20 cellular contexts compared by ENCODE assay signal in the genomic region with DNA sequence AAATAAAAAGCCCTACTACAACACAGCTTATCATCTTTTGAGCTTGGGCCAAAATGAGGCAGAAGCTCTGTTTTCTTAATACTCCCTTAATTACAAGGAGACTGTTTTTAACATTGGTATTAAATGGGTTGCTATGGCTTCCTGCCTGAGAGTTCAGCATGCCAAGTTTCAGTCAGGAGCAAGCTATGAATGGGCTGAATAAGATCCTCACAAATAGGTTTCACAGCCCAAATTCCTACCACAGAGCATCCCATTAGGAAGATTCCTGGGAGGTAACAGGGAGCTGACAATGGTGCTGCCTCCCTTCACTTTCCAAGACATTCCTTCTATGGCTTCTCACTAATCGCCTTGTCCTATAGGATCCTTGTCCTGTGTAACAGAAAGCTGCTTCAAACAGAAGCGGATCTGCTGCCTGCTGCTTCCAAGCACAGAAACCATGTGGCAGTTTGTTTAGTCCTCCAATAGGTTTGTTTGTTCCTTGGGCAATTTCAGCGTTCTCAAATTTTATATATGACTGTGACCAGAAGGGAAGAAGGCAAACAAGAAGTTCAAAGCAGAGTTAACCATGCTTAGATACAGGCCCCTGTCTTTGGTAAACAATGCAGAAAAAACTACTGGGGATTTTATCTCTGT.
DNase-seq lines count a peak whose midpoint lies in the region; ATAC-seq, FAIRE-seq and TF ChIP-seq lines count a peak whose summit lies in the region.
"Had no signal": no experiment of that assay in that cellular context is flagged by ENCODE, and none has a peak within 500 bp of the region (broad histone marks: within the 10 kb centered on the region; RNA-seq: fewer than 3 reads in every experiment).

No MANE protein-coding gene starts in this region.

- H3K9me3 ChIP-seq in endothelial cell of umbilical vein (replicated peaks; ENCODE audit: control insufficient read depth, insufficient read depth, low read length): no peaks in the 10 kb centered on the region
- H3K9me3 ChIP-seq: esophagus squamous epithelium, stomach had no signal

- no peaks in the 10 kb centered on the region for H3K27me3 ChIP-seq in KMS-11 (ENCODE audit: insufficient read depth, low read depth)
- peaks cover 0 to 2% of the 10 kb centered on the region in 2 experiments for H3K27me3 ChIP-seq in endothelial cell of umbilical vein (ENCODE audit: control insufficient read depth in 2 of 2, insufficient read depth in 2 of 2, low read length in 2 of 2)
- H3K27me3 ChIP-seq: esophagus squamous epithelium, stomach had no signal

- H3K9me1 ChIP-seq in endothelial cell of umbilical vein (replicated peaks; ENCODE audit: control insufficient read depth, extremely low read depth, insufficient read depth, low read length): no peaks in the 10 kb centered on the region

- no peak for FAIRE-seq in endothelial cell of umbilical vein (lab: Jason Lieb, UNC)
- FAIRE-seq: colon had no signal

- no peaks in the 10 kb centered on the region for H3K4me1 Mint-ChIP-seq in activated CD4-positive, alpha-beta memory T cell treated with anti-CD3 and anti-CD28 coated beads, Interleukin-2, amount 10 ng/mL, durations not matched to agents 7 days and 5 days

- no peak overlapping the region for H3K27ac Mint-ChIP-seq in activated CD4-positive, alpha-beta memory T cell treated with anti-CD3 and anti-CD28 coated beads, Interleukin-2, amount 10 ng/mL, durations not matched to agents 7 days and 5 days
- H3K27ac Mint-ChIP-seq: activated CD4-positive, alpha-beta memory T cell treated with anti-CD3 and anti-CD28 coated beads for 36 hours; activated T-helper 2 cell treated with anti-CD3 and anti-CD28 coated beads, Interferon-gamma antibody, Interleukin-2, Interleukin-4, amounts not matched to agents 10 μg/mL and 5 μg/mL and 100 μg/mL, durations not matched to agents 14 hours and 24 hours and 36 hours had no signal

- POLR2A ChIA-PET in endothelial cell of umbilical vein (lab: Charles Lee): no interaction called here
- POLR2A ChIA-PET in activated CD4-positive, alpha-beta memory T cell treated with anti-CD3 and anti-CD28 coated beads, Interleukin-2, amount 10 ng/mL, durations not matched to agents 7 days and 5 days (lab: Charles Lee): no interaction called here

- no peak for TF ChIP-seq CTCF in KMS-11 (conservative IDR thresholded peaks at IDR 0.05; ENCODE audit: low read depth, low read length)
- no peak for TF ChIP-seq CTCF in endothelial cell of umbilical vein (IDR thresholded peaks at IDR 0.05; ENCODE audit: extremely low read depth in 1 of 2, insufficient read depth in 1 of 2, low read depth in 1 of 2, low read length in 2 of 2)

- H3K27me3 Mint-ChIP-seq in activated CD4-positive, alpha-beta memory T cell treated with anti-CD3 and anti-CD28 coated beads, Interleukin-2, amount 10 ng/mL, durations not matched to agents 7 days and 5 days: no peaks in the 10 kb centered on the region

- H4K20me1 ChIP-seq in KMS-11 (ENCODE audit: insufficient read depth) (no peaks in the 10 kb centered on the region), endothelial cell of umbilical vein (replicated peaks; ENCODE audit: control insufficient read depth, extremely low read depth, insufficient read depth, low read length) (no peaks in the 10 kb centered on the region)

- H3K9me3 Mint-ChIP-seq in activated CD4-positive, alpha-beta memory T cell treated with anti-CD3 and anti-CD28 coated beads, Interleukin-2, amount 10 ng/mL, durations not matched to agents 7 days and 5 days: peaks cover 2% of the 10 kb centered on the region
- H3K9me3 Mint-ChIP-seq: activated CD4-positive, alpha-beta memory T cell treated with anti-CD3 and anti-CD28 coated beads for 36 hours; activated T-helper 2 cell treated with anti-CD3 and anti-CD28 coated beads, Interferon-gamma antibody, Interleukin-2, Interleukin-4, amounts not matched to agents 10 μg/mL and 5 μg/mL and 100 μg/mL, durations not matched to agents 14 hours and 24 hours and 36 hours had no signal

- H3K4me1 ChIP-seq in KMS-11 (ENCODE audit: low read depth, poor library complexity, severe bottlenecking): peaks cover 67% of the 10 kb centered on the region
- no peaks in the 10 kb centered on the region for H3K4me1 ChIP-seq in endothelial cell of umbilical vein (ENCODE audit: control insufficient read depth, extremely low read depth, insufficient read depth, low read length)

- no peaks in the 10 kb centered on the region for H3K36me3 Mint-ChIP-seq in activated CD4-positive, alpha-beta memory T cell treated with anti-CD3 and anti-CD28 coated beads, Interleukin-2, amount 10 ng/mL, durations not matched to agents 7 days and 5 days (ENCODE audit: low read depth)
- H3K36me3 Mint-ChIP-seq: activated CD4-positive, alpha-beta memory T cell treated with anti-CD3 and anti-CD28 coated beads for 36 hours; memory B cell had no signal

- intact Hi-C loops in endothelial cell of umbilical vein (cut with micrococcal nuclease): no loop called here

- dilution Hi-C loops in endothelial cell of umbilical vein (cut with MboI; ENCODE audit: extremely low pct_ligation_motif_present, low sequenced_read_pairs): no loop called here

- CTCF ChIA-PET in endothelial cell of umbilical vein (lab: Charles Lee): no interaction called here
- CTCF ChIA-PET in activated CD4-positive, alpha-beta memory T cell treated with anti-CD3 and anti-CD28 coated beads, Interleukin-2, amount 10 ng/mL, durations not matched to agents 7 days and 5 days (lab: Charles Lee): no interaction called here

- H3K36me3 ChIP-seq in KMS-11 (ENCODE audit: insufficient read depth): no peaks in the 10 kb centered on the region
- H3K36me3 ChIP-seq in endothelial cell of umbilical vein (ENCODE audit: control insufficient read depth in 2 of 2, extremely low read depth in 1 of 2, insufficient read depth in 2 of 2, low read length in 2 of 2): no peaks in the 10 kb centered on the region
- H3K36me3 ChIP-seq: esophagus squamous epithelium, stomach had no signal

- no peak for ATAC-seq in GM18868 (IDR thresholded peaks at IDR 0.05; ENCODE audit: unreplicated experiment)

- H3K4me2 ChIP-seq in KMS-11: peak overlapping the region; percentile 71
- H3K4me2 ChIP-seq in endothelial cell of umbilical vein (ENCODE audit: insufficient read depth, low read length): no peak overlapping the region
- H3K4me2 ChIP-seq: smooth muscle cell had no signal

- no peak for TF ChIP-seq POLR2A in endothelial cell of umbilical vein (IDR thresholded peaks at IDR 0.05; ENCODE audit: low read depth, low read length)

- H3K4me3 Mint-ChIP-seq in activated CD4-positive, alpha-beta memory T cell treated with anti-CD3 and anti-CD28 coated beads, Interleukin-2, amount 10 ng/mL, durations not matched to agents 7 days and 5 days: no peak overlapping the region
- H3K4me3 Mint-ChIP-seq: activated CD4-positive, alpha-beta memory T cell treated with anti-CD3 and anti-CD28 coated beads for 36 hours; memory B cell had no signal

- peak; percentile 40 for DNase-seq in Ammon's horn (ENCODE audit: low spot score)
- peak; percentile 12 for DNase-seq in endothelial cell of umbilical vein (ENCODE audit: low read depth, low spot score)
- peak; percentile 27 for DNase-seq in left kidney (ENCODE audit: low read depth, low spot score)
- DNase-seq in activated CD4-positive, alpha-beta memory T cell treated with anti-CD3 and anti-CD28 coated beads, Interleukin-2, amount 10 ng/mL, durations not matched to agents 7 days and 5 days: no peak
- DNase-seq in NCI-H774 (lab: John Stamatoyannopoulos, UW): no peak
- no peak for DNase-seq in stimulated activated CD4-positive, alpha-beta T cell treated with anti-CD3 and anti-CD28 coated beads, Interleukin-1b, Interleukin-23, amount 100 ng/mL, for 48 hours
- DNase-seq: activated CD4-positive, alpha-beta memory T cell treated with anti-CD3 and anti-CD28 coated beads for 36 hours; DMS 273 treated with DMSO at 0.1 percent for 48 hours; esophagus squamous epithelium; Karpas-422; NCI-H1694; NCI-H526; SHP77; stomach had no signal

- no TSS peak for BruUV-seq in endothelial cell of umbilical vein (replicated peaks; lab: Mats Ljungman, UMichigan)

- H3K9ac ChIP-seq in KMS-11 (no peak overlapping the region), endothelial cell of umbilical vein (replicated peaks; ENCODE audit: extremely low read depth, insufficient read depth, low read length) (no peak overlapping the region)

- H3K27ac ChIP-seq in KMS-11 (peak overlapping the region; percentile 80), endothelial cell of umbilical vein (ENCODE audit: insufficient read depth, low read depth, low read length) (no peak overlapping the region)
- H3K27ac ChIP-seq: esophagus squamous epithelium had no signal

- H2AFZ ChIP-seq in KMS-11 (ENCODE audit: low read depth): peak overlapping the region; percentile 30
- H2AFZ ChIP-seq in endothelial cell of umbilical vein (ENCODE audit: low read depth, low read length): no peak overlapping the region

- H3K4me3 ChIP-seq in KMS-11 (IDR thresholded peaks at IDR 0.05; ENCODE audit: insufficient read depth, low read depth, low read length): no peak overlapping the region
- no peak overlapping the region for H3K4me3 ChIP-seq in endothelial cell of umbilical vein (replicated peaks in 1 of 3; ENCODE audit: insufficient read depth in 1 of 3, low read depth in 1 of 3, low read length in 3 of 3)
- H3K4me3 ChIP-seq: esophagus squamous epithelium, smooth muscle cell, stomach had no signal

- no peaks in the 10 kb centered on the region for H3K79me2 ChIP-seq in KMS-11 (ENCODE audit: insufficient read depth, low read depth)
- H3K79me2 ChIP-seq in endothelial cell of umbilical vein (ENCODE audit: control insufficient read depth, insufficient read depth, low read length): no peaks in the 10 kb centered on the region

TF ChIP-seq in endothelial cell of umbilical vein, 7 proteins besides CTCF, POLR2A, EP300 and RAD21:
- TF ChIP-seq, protein P1, sequence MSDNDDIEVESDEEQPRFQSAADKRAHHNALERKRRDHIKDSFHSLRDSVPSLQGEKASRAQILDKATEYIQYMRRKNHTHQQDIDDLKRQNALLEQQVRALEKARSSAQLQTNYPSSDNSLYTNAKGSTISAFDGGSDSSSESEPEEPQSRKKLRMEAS (IDR thresholded peaks at IDR 0.05; ENCODE audit: insufficient read depth, insufficient read length): no peak
- TF ChIP-seq MYC (IDR thresholded peaks at IDR 0.05; ENCODE audit: low read depth, low read length): no peak
- no peak for TF ChIP-seq EZH2 (IDR thresholded peaks at IDR 0.05; ENCODE audit: borderline replicate concordance, low read depth, low read length, severe bottlenecking)
- no peak for TF ChIP-seq GATA2 (IDR thresholded peaks at IDR 0.05; ENCODE audit: insufficient read depth, insufficient read length, low read depth, low read length)
- TF ChIP-seq JUN (IDR thresholded peaks at IDR 0.05; ENCODE audit: borderline replicate concordance, insufficient read depth, insufficient read length, low read depth): no peak
- no peak for TF ChIP-seq FOS (IDR thresholded peaks at IDR 0.05; ENCODE audit: borderline replicate concordance, insufficient read depth, low read length)
- TF ChIP-seq POLR2AphosphoS5 (IDR thresholded peaks at IDR 0.05; ENCODE audit: insufficient read depth, low read depth, low read length): no peak

Comparison
In these comparisons a context has a peak if more than half of its experiments do, and no peak if none do; other contexts are left out.
1. DNase-seq: peak in Ammon's horn (single experiment), endothelial cell of umbilical vein (single experiment) and left kidney (single experiment); none in activated CD4-positive, alpha-beta memory T cell treated with anti-CD3 and anti-CD28 coated beads, Interleukin-2, amount 10 ng/mL, durations not matched to agents 7 days and 5 days (single experiment), NCI-H774 (single experiment) and stimulated activated CD4-positive, alpha-beta T cell treated with anti-CD3 and anti-CD28 coated beads, Interleukin-1b, Interleukin-23, amount 100 ng/mL, for 48 hours (single experiment).